ENCODE assay signal across 8 cellular contexts in genomic region chr9:128370367-128370751, GRCh38. TPM values are rescaled to one million over a fixed set of nuclear protein-coding genes. Genes with fewer than 3 reads are reported as not detected.
DNase-seq lines count a peak whose midpoint lies in the region; ATAC-seq and TF ChIP-seq lines count a peak whose summit lies in the region.

No MANE protein-coding gene starts in this region.

- TF ChIP-seq CTCF in RWPE2 (IDR thresholded peaks at IDR 0.05; ENCODE audit: poor library complexity, severe bottlenecking), result no peak
- TF ChIP-seq CTCF in esophagus muscularis mucosa (IDR thresholded peaks at IDR 0.05), result no peak

- H3K4me1 ChIP-seq in RWPE2 (ENCODE audit: insufficient read depth, poor library complexity, severe bottlenecking) (peaks cover 3% of the 10 kb centered on the region), esophagus muscularis mucosa (peaks cover 21 to 44% (median 31%) of the 10 kb centered on the region in 4 donors), rectal smooth muscle tissue (ENCODE audit: control insufficient read depth, insufficient read depth, low read length) (peaks cover 13% of the 10 kb centered on the region)

- H3K9ac ChIP-seq in rectal smooth muscle tissue (ENCODE audit: low read length), result peak overlapping the region; percentile 96

- H3K9me3 ChIP-seq in RWPE2 (ENCODE audit: severe bottlenecking), result no peaks in the 10 kb centered on the region
- no peaks in the 10 kb centered on the region for H3K9me3 ChIP-seq in esophagus muscularis mucosa

- H3K4me3 ChIP-seq in RWPE2 (ENCODE audit: severe bottlenecking) (peak overlapping the region; percentile 58), esophagus muscularis mucosa (peak overlapping the region; percentile 60 to 84 (median 68)), rectal smooth muscle tissue (ENCODE audit: low read length) (peak overlapping the region; percentile 98)

- peak; percentile 29 for DNase-seq in GM03348 (ENCODE audit: low spot score)
- DNase-seq in RWPE2 (ENCODE audit: low spot score), result no peak
- no peak for DNase-seq in esophagus muscularis mucosa (ENCODE audit: extremely low spot score)
- DNase-seq in kidney tubule cell (ENCODE audit: low spot score), result no peak
- no peak for DNase-seq in stimulated activated CD4-positive, alpha-beta T cell treated with anti-CD3 and anti-CD28 coated beads, Interleukin-4, amount 100 ng/mL, for 4 hours
- DNase-seq in middle frontal gyrus (ENCODE audit: extremely low spot score, low spot score), result no peak

- H3K36me3 ChIP-seq in RWPE2 (ENCODE audit: low read depth), result peaks cover 8% of the 10 kb centered on the region; the same call in 1 of the 2 replicates
- H3K36me3 ChIP-seq in esophagus muscularis mucosa, result peaks cover 0 to 29% (median 15%) of the 10 kb centered on the region in 4 donors
- peaks cover 2% of the 10 kb centered on the region for H3K36me3 ChIP-seq in rectal smooth muscle tissue (ENCODE audit: control insufficient read depth, insufficient read depth, low read length)

- no peaks in the 10 kb centered on the region for H3K27me3 ChIP-seq in RWPE2 (ENCODE audit: insufficient read depth, poor library complexity, severe bottlenecking)
- H3K27me3 ChIP-seq in esophagus muscularis mucosa, result no peaks in the 10 kb centered on the region
- H3K27me3 ChIP-seq in rectal smooth muscle tissue (ENCODE audit: control insufficient read depth, insufficient read depth, low read length), result no peaks in the 10 kb centered on the region

- TF ChIP-seq POLR2A in esophagus muscularis mucosa (IDR thresholded peaks at IDR 0.05; ENCODE audit: low read depth), result no peak

- H3K27ac ChIP-seq in RWPE2 (ENCODE audit: poor library complexity, severe bottlenecking) (peak overlapping the region; percentile 62), esophagus muscularis mucosa (replicated peaks in 1 of 4) (peak overlapping the region; percentile 85 to 94 (median 88)), rectal smooth muscle tissue (ENCODE audit: low read depth, low read length) (peak overlapping the region; percentile 93)

- intact Hi-C loops in esophagus muscularis mucosa (cut with DNase I), result no loop called here

- no peak for TF ChIP-seq EP300 in esophagus muscularis mucosa (IDR thresholded peaks at IDR 0.05)

- ATAC-seq in RWPE2 (ENCODE audit: low read depth) (peak; percentile 13), HG03439 (IDR thresholded peaks at IDR 0.05; ENCODE audit: unreplicated experiment) (no peak)

RNA-seq across cellular contexts. Expression of gene URM1, which starts 0.8 kb away (rescaled TPM):
- 10 to 100 TPM; 25.3 to 36.8 (median 28.3) TPM for total RNA-seq in esophagus muscularis mucosa

RNA-seq across cellular contexts. Expression of gene SLC27A4, which starts 30.0 kb away (rescaled TPM):
- total RNA-seq in esophagus muscularis mucosa, result 10 to 100 TPM; 15.8 to 35.6 (median 25.5) TPM

RNA-seq across cellular contexts. Expression of gene COQ4, which starts 47.7 kb away (rescaled TPM):
- 10 to 100 TPM; 23.3 to 37.6 (median 30.1) TPM for total RNA-seq in esophagus muscularis mucosa

RNA-seq across cellular contexts. Expression of gene TRUB2, which starts 48.1 kb away (rescaled TPM):
- total RNA-seq in esophagus muscularis mucosa, result 10 to 100 TPM in 1 of 4 donors, 1 to 10 TPM in 3; 5.4 to 13.2 (median 9.5) TPM

RNA-seq across cellular contexts. Expression of gene CERCAM, which starts 50.3 kb away (rescaled TPM):
- total RNA-seq in esophagus muscularis mucosa, result 10 to 100 TPM; 21.7 to 31.0 (median 27.5) TPM
